8 cellular contexts compared by ENCODE assay signal in the genomic region with DNA sequence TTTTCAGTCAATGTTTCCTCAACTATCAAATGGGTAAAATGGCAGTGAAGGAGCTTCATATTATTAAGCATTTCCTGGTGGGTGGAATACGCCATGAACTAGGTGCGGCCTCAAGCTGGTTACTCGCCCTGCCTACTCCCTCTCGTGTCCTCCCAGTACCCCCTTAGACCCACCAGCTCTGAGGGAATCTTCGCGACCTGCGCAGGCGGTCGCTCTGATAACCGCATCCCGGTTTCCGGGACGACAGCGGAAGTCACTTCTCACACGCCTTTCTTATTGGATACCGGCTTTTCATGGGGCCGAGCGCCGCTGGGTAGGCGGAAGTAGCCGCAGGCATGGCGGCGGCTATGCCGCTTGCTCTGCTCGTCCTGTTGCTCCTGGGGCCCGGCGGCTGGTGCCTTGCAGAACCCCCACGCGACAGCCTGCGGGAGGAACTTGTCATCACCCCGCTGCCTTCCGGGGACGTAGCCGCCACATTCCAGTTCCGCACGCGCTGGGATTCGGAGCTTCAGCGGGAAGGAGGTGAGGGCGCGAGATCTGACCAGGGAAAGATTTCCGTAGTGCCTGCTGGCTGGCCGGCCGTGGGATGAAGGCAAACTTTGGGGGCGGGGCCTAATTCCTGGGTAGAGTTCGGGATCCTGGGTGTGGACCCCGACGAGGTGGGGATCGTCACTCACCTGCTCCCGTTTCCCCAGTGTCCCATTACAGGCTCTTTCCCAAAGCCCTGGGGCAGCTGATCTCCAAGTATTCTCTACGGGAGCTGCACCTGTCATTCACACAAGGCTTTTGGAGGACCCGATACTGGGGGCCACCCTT. TPM values are rescaled to one million over a fixed set of nuclear protein-coding genes. Genes with fewer than 3 reads are reported as not detected.
DNase-seq lines count a peak whose midpoint lies in the region; ATAC-seq and TF ChIP-seq lines count a peak whose summit lies in the region.

A gene (plus strand): TSS at position 320 of the 816 bp plus-strand sequence. CDS start 16 bp downstream, at position 336.

- no peaks in the 10 kb centered on the region for H3K9me3 Mint-ChIP-seq in natural killer cell

- intact Hi-C loops in natural killer cell (cut with micrococcal nuclease) = loop anchor here (1.0 to 2.0 kb wide), 2 partner anchors 21 to 53 kb away; a partner anchor contains a TSS

- H3K27ac ChIP-seq in DOHH2 (ENCODE audit: low read depth, low read length) (peak within 1 kb of the TSS; percentile 43), RWPE1 (peak within 1 kb of the TSS; percentile 68)

- peak within 1 kb of the TSS; percentile 74 for H3K4me2 ChIP-seq in DOHH2 (ENCODE audit: low read length)

- H3K4me1 Mint-ChIP-seq in natural killer cell = peaks cover 36 to 43% of the 10 kb centered on the region in 2 donors

- peak; percentile 92 to 93 for DNase-seq in Kasumi-1 (lab: John Stamatoyannopoulos, UW)
- peak; percentile 94 for DNase-seq in RWPE1 (ENCODE audit: low spot score)
- DNase-seq in activated T-helper 1 cell treated with anti-CD3 and anti-CD28 coated beads, Interleukin-2, amount 50 U/mL, for 16 hours (ENCODE audit: low read depth in 1 of 2, low spot score in 1 of 2) = peak; percentile 72 to 84
- DNase-seq in fibroblast of mammary gland (ENCODE audit: low read depth) = peak; percentile 68
- peak; percentile 86 for DNase-seq in natural killer cell
- DNase-seq in stimulated activated naive CD4-positive, alpha-beta T cell (lab: John Stamatoyannopoulos, UW) = peak; percentile 81 to 91 (median 90)

- no peaks in the 10 kb centered on the region for H3F3A ChIP-seq in DOHH2 (ENCODE audit: control insufficient read depth, insufficient read depth)

- no peaks in the 10 kb centered on the region for H3K9me3 ChIP-seq in DOHH2 (ENCODE audit: control insufficient read depth, insufficient read depth, low read length)

- peaks cover 39% of the 10 kb centered on the region for H3K36me3 ChIP-seq in DOHH2 (ENCODE audit: control insufficient read depth, low read length)

- peaks cover 8% of the 10 kb centered on the region for H3K36me3 Mint-ChIP-seq in natural killer cell

- CTCF ChIA-PET in RWPE1 (lab: Yijun Ruan, JAX) = interaction anchor here (0.6 to 1.3 kb wide), 9 partner anchors 11 to 355 kb away, joined by 3 to 6 read pairs (median 4); no protein-coding TSS in a partner anchor

- peak within 1 kb of the TSS; percentile 93 for H3K4me3 Mint-ChIP-seq in natural killer cell

- peak within 1 kb of the TSS; percentile 86 for H3K4me3 ChIP-seq in DOHH2 (ENCODE audit: low read length)
- H3K4me3 ChIP-seq in fibroblast of mammary gland (ENCODE audit: control insufficient read depth, low read depth, low read length) = peak within 1 kb of the TSS; percentile 89

- no peaks in the 10 kb centered on the region for H4K20me1 ChIP-seq in DOHH2 (ENCODE audit: control insufficient read depth, insufficient read depth, low read depth, low read length)

- no peaks in the 10 kb centered on the region for H3K27me3 ChIP-seq in DOHH2 (ENCODE audit: control insufficient read depth, low read length)

- no peaks in the 10 kb centered on the region for H3K27me3 Mint-ChIP-seq in natural killer cell (ENCODE audit: low read depth in 2 of 2)

- ATAC-seq in GM21825 (IDR thresholded peaks at IDR 0.05; ENCODE audit: unreplicated experiment) (peak; percentile 70), natural killer cell (peak; percentile 94 to 98 (median 95))

- TF ChIP-seq CTCF in DOHH2 (IDR thresholded peaks at IDR 0.05; ENCODE audit: low read depth, low read length, poor library complexity, severe bottlenecking) = no peak
- no peak for TF ChIP-seq CTCF in RWPE1 (conservative IDR thresholded peaks at IDR 0.05; ENCODE audit: low read depth)
- no peak for TF ChIP-seq CTCF in fibroblast of mammary gland (conservative IDR thresholded peaks at IDR 0.05; ENCODE audit: control insufficient read depth, insufficient read depth, low read depth, low read length)
- no peak for TF ChIP-seq CTCF in natural killer cell (IDR thresholded peaks at IDR 0.05)

- peaks cover 43% of the 10 kb centered on the region for H3K79me2 ChIP-seq in DOHH2 (ENCODE audit: control insufficient read depth, low read length)

- POLR2A ChIA-PET in RWPE1 (lab: Yijun Ruan, JAX; ENCODE audit: low non-redundant PET) = interaction anchor here (0.6 to 1.3 kb wide), 4 partner anchors 9 to 69 kb away, joined by 3 to 9 read pairs (median 4); no protein-coding TSS in a partner anchor

- H3K27ac Mint-ChIP-seq in natural killer cell = peak within 1 kb of the TSS; percentile 93 to 95

- no peaks in the 10 kb centered on the region for H3K9me2 ChIP-seq in DOHH2 (replicated peaks; ENCODE audit: control insufficient read depth, low read length)

- H3K4me1 ChIP-seq in DOHH2 (ENCODE audit: control insufficient read depth, low read length) = peaks cover 46% of the 10 kb centered on the region

RNA-seq across cellular contexts. Expression of the gene that starts here (rescaled TPM):
- total RNA-seq in natural killer cell = 100 to 1,000 TPM; 173 to 190 (median 187) TPM

Comparison
In these comparisons a context has a peak if more than half of its experiments do, and no peak if none do; other contexts are left out.
1. Peak in every context shown above with its lines: DNase-seq, ATAC-seq, H3K4me3 ChIP-seq and H3K27ac ChIP-seq.